ENCODE assay signal across 5 cellular contexts in the genomic region with DNA sequence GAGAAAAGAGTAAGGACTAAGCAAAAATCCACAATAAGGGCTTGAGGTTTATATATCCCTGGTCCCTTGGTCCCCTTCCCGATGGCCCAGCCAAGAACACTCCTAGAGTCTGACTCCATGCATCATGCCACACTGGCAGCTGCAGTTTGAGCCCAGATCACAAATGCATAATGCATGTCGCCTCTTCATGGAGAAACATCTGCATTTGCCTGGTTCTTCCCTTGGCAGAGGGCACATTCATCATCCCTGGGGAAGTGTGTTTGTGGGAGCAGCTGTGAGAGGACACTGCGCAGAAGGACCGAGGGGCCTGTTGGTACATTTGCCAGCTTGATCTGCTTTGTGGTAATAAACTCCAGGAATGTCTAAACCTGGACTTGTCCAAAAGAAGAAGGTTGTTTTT.
"Had no signal": no experiment of that assay in that cellular context is flagged by ENCODE, and none has a peak within 500 bp of the region (broad histone marks: within the 10 kb centered on the region; RNA-seq: fewer than 3 reads in every experiment).

No MANE protein-coding gene starts in this region.

- H3K4me3 ChIP-seq: GM23338, K562 had no signal

- DNase-seq: H9, HCEC 1CT, IMR-90 had no signal

- H3K27ac Mint-ChIP-seq: GM23338, H9 had no signal

- H3K4me3 Mint-ChIP-seq: GM23338, H9 had no signal

- H2AFZ ChIP-seq: GM23338 had no signal

- H3K9me3 Mint-ChIP-seq: GM23338, H9 had no signal

- H3K4me2 ChIP-seq: GM23338 had no signal
